6 cellular contexts compared by ENCODE assay signal in the genomic region with DNA sequence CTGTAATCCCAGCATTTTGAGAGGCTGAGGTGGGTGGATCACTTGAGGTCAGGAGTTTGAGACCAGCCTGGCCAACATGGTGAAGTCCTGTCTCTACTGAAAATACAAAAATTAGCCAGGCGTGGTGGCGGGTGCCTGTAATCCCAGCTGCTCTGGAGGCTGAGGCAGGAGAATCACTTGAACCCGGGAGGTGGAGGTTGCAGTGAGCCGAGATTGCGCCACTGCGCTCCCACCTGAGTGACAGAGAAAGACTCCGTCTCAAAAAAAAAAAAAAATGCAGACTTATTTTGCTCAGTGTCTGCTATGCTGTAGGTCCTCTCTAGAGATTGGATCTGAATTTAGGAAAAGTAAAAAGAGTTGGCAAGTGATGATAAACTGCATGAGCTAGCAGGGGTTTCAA. TPM values are rescaled to one million over a fixed set of nuclear protein-coding genes. Genes with fewer than 3 reads are reported as not detected.
DNase-seq lines count a peak whose midpoint lies in the region; ATAC-seq lines count a peak whose summit lies in the region.
"Not testable (repeated sequence)": the region's sequence is repeated elsewhere in the genome, so short reads cannot be mapped to it uniquely, and the experiment has no call there.

No MANE protein-coding gene starts in this region.

- peaks cover 50% of the 10 kb centered on the region for H3K4me1 ChIP-seq in CD8-positive, alpha-beta memory T cell (ENCODE audit: insufficient read depth, low read length)
- peaks cover 10 to 32% (median 21%) of the 10 kb centered on the region in 5 donors for H3K4me1 ChIP-seq in subcutaneous abdominal adipose tissue (ENCODE audit: control insufficient read depth in 5 of 5, insufficient read depth in 5 of 5, low read length in 5 of 5)

- 83 to 94% (median 87%) methylated on average over 7 of the region's 7 CpGs for WGBS in adipose tissue, 3 donors

- H3K27me3 ChIP-seq in CD8-positive, alpha-beta memory T cell (ENCODE audit: insufficient read depth, low read length, poor library complexity, severe bottlenecking); subcutaneous abdominal adipose tissue (ENCODE audit: control insufficient read depth in 5 of 5, insufficient read depth in 4 of 5, low read length in 5 of 5): not testable (repeated sequence)

- H3K9me3 ChIP-seq in CD8-positive, alpha-beta memory T cell (ENCODE audit: low read length); subcutaneous abdominal adipose tissue (ENCODE audit: control insufficient read depth in 5 of 5, low read length in 5 of 5): not testable (repeated sequence)

- not testable (repeated sequence) for DNase-seq in CD8-positive, alpha-beta memory T cell; activated CD4-positive, alpha-beta T cell treated with anti-CD3 and anti-CD28 coated beads, Interleukin-2, amount 10 ng/mL, durations not matched to agents 24 days and 14 days; naive B cell
- DNase-seq in cardiac septum (ENCODE audit: low spot score) = peak; percentile 24

- peak overlapping the region; percentile 69 for H3K27ac ChIP-seq in CD8-positive, alpha-beta memory T cell (ENCODE audit: low read depth, low read length)
- H3K27ac ChIP-seq in adipose tissue (ENCODE audit: low read depth, low read length) = peak overlapping the region; percentile 54
- peak overlapping the region; percentile 73 for H3K27ac ChIP-seq in subcutaneous abdominal adipose tissue (ENCODE audit: low read depth, low read length)

- CTCF ChIA-PET in CD8-positive, alpha-beta memory T cell (lab: Charles Lee) = interaction anchor here (1.4 kb wide), 1 partner anchor 16 kb away, joined by 5 read pairs; no protein-coding TSS in a partner anchor

- H3K4me3 Mint-ChIP-seq in CD8-positive, alpha-beta memory T cell = peak overlapping the region; percentile 90 to 96 (median 93)
- peak overlapping the region; percentile 74 for H3K4me3 Mint-ChIP-seq in activated CD4-positive, alpha-beta T cell treated with anti-CD3 and anti-CD28 coated beads, Interleukin-2, amount 10 ng/mL, durations not matched to agents 24 days and 14 days
- peak overlapping the region; percentile 31 to 84 (median 68) for H3K4me3 Mint-ChIP-seq in naive B cell

- H3K4me1 Mint-ChIP-seq in CD8-positive, alpha-beta memory T cell = peaks cover 39 to 51% (median 44%) of the 10 kb centered on the region in 3 donors
- peaks cover 36% of the 10 kb centered on the region for H3K4me1 Mint-ChIP-seq in activated CD4-positive, alpha-beta T cell treated with anti-CD3 and anti-CD28 coated beads, Interleukin-2, amount 10 ng/mL, durations not matched to agents 24 days and 14 days
- H3K4me1 Mint-ChIP-seq in naive B cell = peaks cover 14 to 15% (median 14%) of the 10 kb centered on the region in 3 donors

- POLR2A ChIA-PET in CD8-positive, alpha-beta memory T cell (lab: Charles Lee) = interaction anchor here (1.2 to 1.5 kb wide), 2 partner anchors 11 to 53 kb away, joined by 4 to 5 read pairs; no protein-coding TSS in a partner anchor

- not testable (repeated sequence) for H3K9me3 Mint-ChIP-seq in CD8-positive, alpha-beta memory T cell; activated CD4-positive, alpha-beta T cell treated with anti-CD3 and anti-CD28 coated beads, Interleukin-2, amount 10 ng/mL, durations not matched to agents 24 days and 14 days; naive B cell

- not testable (repeated sequence) for H3K36me3 ChIP-seq in CD8-positive, alpha-beta memory T cell (ENCODE audit: insufficient read depth, low read length)
- peaks cover 7 to 18% (median 13%) of the 10 kb centered on the region in 5 donors for H3K36me3 ChIP-seq in subcutaneous abdominal adipose tissue (ENCODE audit: control insufficient read depth in 5 of 5, insufficient read depth in 5 of 5, low read length in 5 of 5)

- intact Hi-C loops in activated CD4-positive, alpha-beta T cell treated with anti-CD3 and anti-CD28 coated beads, Interleukin-2, amount 10 ng/mL, durations not matched to agents 24 days and 14 days (cut with micrococcal nuclease); cardiac septum (cut with DNase I): not testable (repeated sequence)

- H3K36me3 Mint-ChIP-seq in CD8-positive, alpha-beta memory T cell = peaks cover 0 to 41% (median 12%) of the 10 kb centered on the region in 3 donors
- peaks cover 58% of the 10 kb centered on the region for H3K36me3 Mint-ChIP-seq in activated CD4-positive, alpha-beta T cell treated with anti-CD3 and anti-CD28 coated beads, Interleukin-2, amount 10 ng/mL, durations not matched to agents 24 days and 14 days (ENCODE audit: low read depth)
- not testable (repeated sequence) for H3K36me3 Mint-ChIP-seq in naive B cell

- not testable (repeated sequence) for H3K27me3 Mint-ChIP-seq in CD8-positive, alpha-beta memory T cell; activated CD4-positive, alpha-beta T cell treated with anti-CD3 and anti-CD28 coated beads, Interleukin-2, amount 10 ng/mL, durations not matched to agents 24 days and 14 days; naive B cell

- H3K9ac ChIP-seq in subcutaneous abdominal adipose tissue (ENCODE audit: low read length in 5 of 5) = peak overlapping the region in 1 of 5 donors; percentile 59

- peak overlapping the region; percentile 91 to 99 (median 98) for H3K27ac Mint-ChIP-seq in CD8-positive, alpha-beta memory T cell
- peak overlapping the region; percentile 94 for H3K27ac Mint-ChIP-seq in activated CD4-positive, alpha-beta T cell treated with anti-CD3 and anti-CD28 coated beads, Interleukin-2, amount 10 ng/mL, durations not matched to agents 24 days and 14 days
- H3K27ac Mint-ChIP-seq in naive B cell = peak overlapping the region; percentile 6 to 89 (median 58)

- not testable (repeated sequence) for ATAC-seq in naive B cell (ENCODE audit: low read depth in 2 of 2)

- H3K4me3 ChIP-seq in CD8-positive, alpha-beta memory T cell (ENCODE audit: low read length) = peak overlapping the region; percentile 83
- peak overlapping the region in 2 of 5 donors; percentile 59 to 64 for H3K4me3 ChIP-seq in subcutaneous abdominal adipose tissue (ENCODE audit: low read depth in 1 of 5, low read length in 5 of 5)

RNA-seq across cellular contexts. Expression of gene CASS4, which starts 0.8 kb away (rescaled TPM):
- total RNA-seq in CD8-positive, alpha-beta memory T cell = 1 to 10 TPM; 3.7 TPM
- polyA plus RNA-seq in CD8-positive, alpha-beta memory T cell = 5.6 TPM
- 2.8 and 3.1 TPM in 2 replicates for total RNA-seq in activated CD4-positive, alpha-beta T cell treated with anti-CD3 and anti-CD28 coated beads, Interleukin-2, amount 10 ng/mL, durations not matched to agents 24 days and 14 days
- 1 to 10 TPM in 1 of 3 donors, under 1 TPM in 2; 0.26 to 2.0 (median 0.91) TPM for polyA plus RNA-seq in adipose tissue
- 0.30 TPM for total RNA-seq in cardiac septum
- under 1 TPM in 4 of 6 donors, not detected in 2; 0.20 to 0.46 (median 0.28) TPM for polyA plus RNA-seq in naive B cell (ENCODE audit: low read depth in 6 of 6)

RNA-seq across cellular contexts. Expression of gene CSTF1, which starts 18.8 kb away (rescaled TPM):
- 10 to 100 TPM; 54.2 to 54.7 TPM for total RNA-seq in CD8-positive, alpha-beta memory T cell
- polyA plus RNA-seq in CD8-positive, alpha-beta memory T cell = 37.0 TPM
- total RNA-seq in activated CD4-positive, alpha-beta T cell treated with anti-CD3 and anti-CD28 coated beads, Interleukin-2, amount 10 ng/mL, durations not matched to agents 24 days and 14 days = 52.2 and 52.5 TPM in 2 replicates
- polyA plus RNA-seq in adipose tissue = 10 to 100 TPM in 2 of 3 donors, 1 to 10 TPM in 1; 5.1 to 11.1 (median 10.5) TPM
- total RNA-seq in cardiac septum = 15.3 TPM
- 10 to 100 TPM; 23.6 to 38.0 (median 26.5) TPM for polyA plus RNA-seq in naive B cell (ENCODE audit: low read depth in 6 of 6)

RNA-seq across cellular contexts. Expression of gene AURKA, which starts 19.3 kb away (rescaled TPM):
- total RNA-seq in CD8-positive, alpha-beta memory T cell = 10 to 100 TPM; 49.2 to 50.8 TPM
- 1.7 TPM for polyA plus RNA-seq in CD8-positive, alpha-beta memory T cell
- total RNA-seq in activated CD4-positive, alpha-beta T cell treated with anti-CD3 and anti-CD28 coated beads, Interleukin-2, amount 10 ng/mL, durations not matched to agents 24 days and 14 days = 42.3 and 42.6 TPM in 2 replicates
- 1 to 10 TPM in 1 of 3 donors, under 1 TPM in 2; 0.79 to 1.3 (median 0.92) TPM for polyA plus RNA-seq in adipose tissue
- total RNA-seq in cardiac septum = 3.2 TPM
- 1 to 10 TPM in 2 of 6 donors, under 1 TPM in 3, not detected in 1; 0.13 to 1.6 (median 0.96) TPM for polyA plus RNA-seq in naive B cell (ENCODE audit: low read depth in 6 of 6)

RNA-seq across cellular contexts. Expression of gene FAM210B, which starts 52.5 kb away (rescaled TPM):
- 1 to 10 TPM; 6.3 to 6.7 TPM for total RNA-seq in CD8-positive, alpha-beta memory T cell
- polyA plus RNA-seq in CD8-positive, alpha-beta memory T cell = 31.8 TPM
- total RNA-seq in activated CD4-positive, alpha-beta T cell treated with anti-CD3 and anti-CD28 coated beads, Interleukin-2, amount 10 ng/mL, durations not matched to agents 24 days and 14 days = 5.5 and 6.0 TPM in 2 replicates
- polyA plus RNA-seq in adipose tissue = 10 to 100 TPM; 21.0 to 42.1 (median 40.7) TPM
- total RNA-seq in cardiac septum = 41.5 TPM
- 10 to 100 TPM; 10.5 to 25.6 (median 13.6) TPM for polyA plus RNA-seq in naive B cell (ENCODE audit: low read depth in 6 of 6)

RNA-seq across cellular contexts. Expression of gene RTF2, which starts 57.1 kb away (rescaled TPM):
- total RNA-seq in CD8-positive, alpha-beta memory T cell = 10 to 100 TPM; 82.5 to 85.1 TPM
- polyA plus RNA-seq in CD8-positive, alpha-beta memory T cell = 121 TPM
- total RNA-seq in activated CD4-positive, alpha-beta T cell treated with anti-CD3 and anti-CD28 coated beads, Interleukin-2, amount 10 ng/mL, durations not matched to agents 24 days and 14 days = 92.3 and 96.5 TPM in 2 replicates
- polyA plus RNA-seq in adipose tissue (10 to 100 TPM; 38.4 to 90.2 (median 74.3) TPM), naive B cell (ENCODE audit: low read depth in 6 of 6) (100 to 1,000 TPM; 130 to 152 (median 141) TPM)
- total RNA-seq in cardiac septum = 76.0 TPM

Comparison
In these comparisons a context has a peak if more than half of its experiments do, and no peak if none do; other contexts are left out.
1. RNA of gene AURKA, which starts 19.3 kb away (total RNA-seq): 49.2 to 50.8 TPM in CD8-positive, alpha-beta memory T cell and 42.3 to 42.6 TPM in activated CD4-positive, alpha-beta T cell treated with anti-CD3 and anti-CD28 coated beads, Interleukin-2, amount 10 ng/mL, durations not matched to agents 24 days and 14 days; 3.2 TPM in cardiac septum (single experiment); every median in the first group is over 10 times any median in the second.
2. Peak in every context shown above with its lines, with median percentiles within 50 percentile points of each other: H3K27ac ChIP-seq, H3K27ac Mint-ChIP-seq and H3K4me3 Mint-ChIP-seq.